In the genomic region with DNA sequence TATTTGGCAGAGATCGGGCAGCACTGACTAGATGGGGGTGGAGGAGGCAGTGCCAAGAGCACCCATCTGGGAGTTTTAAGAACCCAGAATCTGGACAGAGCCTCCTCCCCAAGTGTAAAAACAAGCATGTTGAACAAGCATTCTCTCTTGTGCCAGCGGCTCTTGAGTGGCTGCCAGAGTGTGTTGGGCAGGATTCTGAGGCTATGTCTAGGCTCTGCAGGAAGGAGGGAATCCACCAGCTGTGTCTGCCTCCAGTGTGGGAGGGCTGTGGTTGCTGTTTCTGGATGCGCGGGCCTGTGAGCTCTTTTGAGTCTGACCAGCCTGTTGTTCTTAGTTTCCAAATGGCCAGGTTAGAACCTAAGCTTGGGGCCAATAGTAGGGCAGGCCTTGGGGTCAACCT, we compare ENCODE assay signal across 22 cellular contexts. TPM values are rescaled to one million over a fixed set of nuclear protein-coding genes. Genes with fewer than 3 reads are reported as not detected.
DNase-seq lines count a peak whose midpoint lies in the region; ATAC-seq lines count a peak whose summit lies in the region.
"Had no signal": no experiment of that assay in that cellular context is flagged by ENCODE, and none has a peak within 500 bp of the region (broad histone marks: within the 10 kb centered on the region; RNA-seq: fewer than 3 reads in every experiment).

No MANE protein-coding gene starts in this region.

- H3K4me2 ChIP-seq in GM23248 (ENCODE audit: unreplicated experiment) = no peak overlapping the region

- no peaks in the 10 kb centered on the region for H4K20me1 ChIP-seq in GM23248 (ENCODE audit: insufficient read depth)

- no peaks in the 10 kb centered on the region for H3K9me3 ChIP-seq in GM23248 (ENCODE audit: low read depth)
- H3K9me3 ChIP-seq in stomach smooth muscle (ENCODE audit: control insufficient read depth in 2 of 2, low read length in 2 of 2) = no peaks in the 10 kb centered on the region
- H3K9me3 ChIP-seq: neutrophil had no signal

- peak; percentile 29 for DNase-seq in GM23248
- DNase-seq in astrocyte of the hippocampus (ENCODE audit: low read depth, low spot score) = peak; percentile 17
- DNase-seq in middle frontal gyrus (ENCODE audit: extremely low spot score, low spot score) = peak; percentile 66
- no peak for DNase-seq in NCI-H226
- no peak for DNase-seq in left lobe of liver (ENCODE audit: low spot score)
- DNase-seq: activated B cell treated with CpG ODN at 0.5 μM for 24 hours; activated naive CD4-positive, alpha-beta T cell treated with anti-CD3 and anti-CD28 coated beads, Interleukin-2, amount 10 ng/mL, durations not matched to agents 7 days and 5 days; AML-193; amniotic stem cell; DND-41; Kasumi-1; NCI-H1092; NCI-H2081 treated with DMSO at 0.1 percent for 48 hours; SIG-M5; stimulated activated naive CD8-positive, alpha-beta T cell treated with anti-CD3 and anti-CD28 coated beads, Interleukin-15, Interleukin-2, amounts not matched to agents 100 U/mL and 50 U/mL, for 24 hours had no signal

- H2AFZ ChIP-seq in GM23248 = no peak overlapping the region

- H3K27ac ChIP-seq in GM23248 (no peak overlapping the region), stomach smooth muscle (ENCODE audit: low read length) (peak overlapping the region; percentile 6)
- H3K27ac ChIP-seq: neutrophil had no signal

- H3K9ac ChIP-seq in GM23248 (no peak overlapping the region), stomach smooth muscle (ENCODE audit: low read length in 2 of 2) (no peak overlapping the region)

- no peaks in the 10 kb centered on the region for H3F3A ChIP-seq in GM23248 (ENCODE audit: insufficient read depth)

- ATAC-seq in HG03175 (IDR thresholded peaks at IDR 0.05; ENCODE audit: unreplicated experiment) (no peak), left lobe of liver (no peak)
- ATAC-seq: GM12878; stimulated activated naive CD8-positive, alpha-beta T cell treated with anti-CD3 and anti-CD28 coated beads, Interleukin-15, Interleukin-2, amounts not matched to agents 100 U/mL and 50 U/mL, for 24 hours had no signal

- 44 to 56% methylated on average over 4 of the region's 4 CpGs for WGBS in GM23248 (ENCODE audit: low coverage in 1 of 2, low lambda C conversion rate in 2 of 2, missing lambda C conversion rate in 2 of 2), 2 experiments

- H3K27me3 ChIP-seq in GM23248 (replicated peaks; ENCODE audit: insufficient read depth) (peaks cover 7% of the 10 kb centered on the region; the same call in 1 of the 2 replicates), stomach smooth muscle (ENCODE audit: control insufficient read depth in 1 of 2, insufficient read depth in 2 of 2, low read length in 2 of 2) (no peaks in the 10 kb centered on the region)
- H3K27me3 ChIP-seq: neutrophil had no signal

- in situ Hi-C loops in GM23248 (cut with MboI) = no loop called here

- H3K4me3 ChIP-seq in GM23248 (no peak overlapping the region), stomach smooth muscle (ENCODE audit: low read length in 2 of 2) (no peak overlapping the region)
- H3K4me3 ChIP-seq: GM12878 had no signal

- H3K4me1 ChIP-seq in GM23248 (ENCODE audit: insufficient read depth) = peaks cover 10% of the 10 kb centered on the region
- H3K4me1 ChIP-seq in stomach smooth muscle (ENCODE audit: control insufficient read depth, insufficient read depth, low read length) = peaks cover 39% of the 10 kb centered on the region

- no peaks in the 10 kb centered on the region for H3K9me2 ChIP-seq in GM23248 (ENCODE audit: insufficient read depth)

- H3K36me3 ChIP-seq in GM23248 (ENCODE audit: low read depth) (no peaks in the 10 kb centered on the region), stomach smooth muscle (ENCODE audit: control insufficient read depth in 2 of 2, insufficient read depth in 2 of 2, low read length in 2 of 2) (peaks cover 1 to 6% of the 10 kb centered on the region in 2 donors)
- H3K36me3 ChIP-seq: neutrophil had no signal

- H3K79me2 ChIP-seq in GM23248 (ENCODE audit: insufficient read depth) = no peaks in the 10 kb centered on the region

RNA-seq across cellular contexts. Expression of gene HMCN2, which starts 39.8 kb away (rescaled TPM):
- total RNA-seq in GM23248 (2014; rRNA removed; shearing (Covaris generic)) = not detected in 2 replicates
- not detected in 2 replicates for polyA plus RNA-seq in GM23248 (2016; fragmentation: Nextera tagmentation; extraction: Ambion mirVana)
- total RNA-seq in left lobe of liver = 3.0 TPM
- total RNA-seq: activated B cell treated with CpG ODN at 0.5 μM for 24 hours; activated T-helper 1 cell treated with anti-CD3 and anti-CD28 coated beads, Interleukin-12 subunit alpha, Interleukin-12 subunit beta, Interleukin-2, Interleukin-4 antibody, amounts not matched to agents 30 ng/mL and 10 ng/mL and 1 ng/mL, durations not matched to agents 14 hours and 24 hours and 36 hours; GM12878; kidney epithelial cell had no signal
- polyA plus RNA-seq: fibroblast of lung had no signal

Comparison
In these comparisons a context has a peak if more than half of its experiments do, and no peak if none do; other contexts are left out.
1. DNase-seq: peak in GM23248 (single experiment), astrocyte of the hippocampus (single experiment) and middle frontal gyrus (single experiment); none in NCI-H226 (single experiment) and left lobe of liver (single experiment).